In genomic region chrX:153499876-153500275, GRCh38 we compare ENCODE assay signal across 17 cellular contexts. TPM values are rescaled to one million over a fixed set of nuclear protein-coding genes. Genes with fewer than 3 reads are reported as not detected.
DNase-seq lines count a peak whose midpoint lies in the region; ATAC-seq and TF ChIP-seq lines count a peak whose summit lies in the region.
"Had no signal": no experiment of that assay in that cellular context is flagged by ENCODE, and none has a peak within 500 bp of the region (broad histone marks: within the 10 kb centered on the region; RNA-seq: fewer than 3 reads in every experiment).

No MANE protein-coding gene starts in this region.

- H3K4me3 Mint-ChIP-seq in activated T-helper 17 cell treated with anti-CD3 and anti-CD28 coated beads, Interleukin-2, amount 50 U/mL, for 72 hours = no peak overlapping the region
- H3K4me3 Mint-ChIP-seq: activated B cell treated with CpG ODN at 0.5 μM for 24 hours; CD4-positive, CD25-positive, alpha-beta regulatory T cell had no signal

- no peak for TF ChIP-seq POLR2A in heart left ventricle (IDR thresholded peaks at IDR 0.05)

- TF ChIP-seq CTCF in heart left ventricle (IDR thresholded peaks at IDR 0.05) (no peak), omental fat pad (IDR thresholded peaks at IDR 0.05) (no peak)

- H3K9me3 Mint-ChIP-seq in activated T-helper 17 cell treated with anti-CD3 and anti-CD28 coated beads, Interleukin-2, amount 50 U/mL, for 72 hours = no peaks in the 10 kb centered on the region
- H3K9me3 Mint-ChIP-seq: activated B cell treated with CpG ODN at 0.5 μM for 24 hours had no signal

- peak overlapping the region in 6 of 12 donors; percentile 24 to 42 (median 41) for H3K4me3 ChIP-seq in heart left ventricle
- H3K4me3 ChIP-seq: left lung had no signal

- no peaks in the 10 kb centered on the region for H3K9me3 ChIP-seq in heart left ventricle
- H3K9me3 ChIP-seq: left lung had no signal

- H3K4me1 ChIP-seq in heart left ventricle = peaks cover 0 to 7% (median 0%) of the 10 kb centered on the region in 12 donors
- H3K4me1 ChIP-seq: left lung had no signal

- H3K27ac Mint-ChIP-seq in activated T-helper 17 cell treated with anti-CD3 and anti-CD28 coated beads, Interleukin-2, amount 50 U/mL, for 72 hours = no peak overlapping the region
- H3K27ac Mint-ChIP-seq: activated B cell treated with CpG ODN at 0.5 μM for 24 hours; CD4-positive, CD25-positive, alpha-beta regulatory T cell had no signal

- H3K36me3 ChIP-seq in heart left ventricle = no peaks in the 10 kb centered on the region
- H3K36me3 ChIP-seq: left lung had no signal

- peak; percentile 19 to 35 (median 28) for ATAC-seq in heart left ventricle
- ATAC-seq in GM18909 (IDR thresholded peaks at IDR 0.05; ENCODE audit: poor library complexity, unreplicated experiment) = no peak
- ATAC-seq in omental fat pad (ENCODE audit: low FRiP score) = no peak
- no peak for ATAC-seq in activated T-helper 17 cell treated with anti-CD3 and anti-CD28 coated beads, Interleukin-2, amount 50 U/mL, for 72 hours (replicated peaks)
- ATAC-seq: left lung, PC-3 had no signal

- H3K4me1 Mint-ChIP-seq in activated T-helper 17 cell treated with anti-CD3 and anti-CD28 coated beads, Interleukin-2, amount 50 U/mL, for 72 hours = no peaks in the 10 kb centered on the region
- H3K4me1 Mint-ChIP-seq: activated B cell treated with CpG ODN at 0.5 μM for 24 hours had no signal

- H3K27me3 ChIP-seq in heart left ventricle = peaks cover 0 to 14% (median 0%) of the 10 kb centered on the region in 9 donors

- H3K27ac ChIP-seq in heart left ventricle = peak overlapping the region in 3 of 12 donors; percentile 15 to 24 (median 22)
- H3K27ac ChIP-seq: left lung had no signal

- H3K36me3 Mint-ChIP-seq in activated T-helper 17 cell treated with anti-CD3 and anti-CD28 coated beads, Interleukin-2, amount 50 U/mL, for 72 hours (ENCODE audit: low read depth) = no peaks in the 10 kb centered on the region
- H3K36me3 Mint-ChIP-seq: CD4-positive, CD25-positive, alpha-beta regulatory T cell had no signal

- H3K27me3 Mint-ChIP-seq in activated T-helper 17 cell treated with anti-CD3 and anti-CD28 coated beads, Interleukin-2, amount 50 U/mL, for 72 hours = peaks cover 3% of the 10 kb centered on the region
- H3K27me3 Mint-ChIP-seq: activated B cell treated with CpG ODN at 0.5 μM for 24 hours; CD4-positive, CD25-positive, alpha-beta regulatory T cell had no signal

- intact Hi-C loops in heart left ventricle (cut with DNase I) = loop anchor here in 2 of 10 donors (10.0 kb wide), 2 partner anchors 45 to 535 kb away; no protein-coding TSS in a partner anchor

- 55 to 90% (median 62%) methylated on average over 4 to 17 of the region's 17 CpGs for WGBS in heart left ventricle, 4 donors

- DNase-seq in DMS 273 treated with DMSO at 0.1 percent for 48 hours (lab: John Stamatoyannopoulos, UW) (peak; percentile 50), amygdala (lab: John Stamatoyannopoulos, UW) (peak in 50 of 56 donors; percentile 3 to 82 (median 48)), heart left ventricle (no peak), putamen (ENCODE audit: low spot score) (peak; percentile 67), omental fat pad (ENCODE audit: low spot score) (no peak)
- DNase-seq: activated B cell treated with CpG ODN at 0.5 μM for 24 hours; activated effector memory CD4-positive, alpha-beta T cell treated with Interleukin-2 at 50 U/mL for 16 hours; CD4-positive, CD25-positive, alpha-beta regulatory T cell; effector CD4-positive, alpha-beta T cell; Kasumi-1; left lung; NCI-H146; NCI-H510A; PC-3 had no signal

RNA-seq across cellular contexts. Expression of gene BGN, which starts 5.1 kb away (rescaled TPM):
- total RNA-seq in heart left ventricle = 100 to 1,000 TPM in 2 of 9 donors, 10 to 100 TPM in 7; 55.7 to 264 (median 76.9) TPM
- 10 to 100 TPM; 57.9 to 86.3 TPM for polyA plus RNA-seq in heart left ventricle
- total RNA-seq in omental fat pad = 10 to 100 TPM; 14.9 to 40.2 (median 18.6) TPM
- not detected for total RNA-seq in activated T-helper 17 cell treated with anti-CD3 and anti-CD28 coated beads, Interleukin-2, amount 50 U/mL, for 72 hours
- total RNA-seq: activated B cell treated with CpG ODN at 0.5 μM for 24 hours; CD4-positive, CD25-positive, alpha-beta regulatory T cell; PC-3 had no signal
- polyA plus RNA-seq: CD4-positive, CD25-positive, alpha-beta regulatory T cell had no signal

RNA-seq across cellular contexts. Expression of gene ATP2B3, which starts 17.6 kb away (rescaled TPM):
- total RNA-seq in heart left ventricle (under 1 TPM in 1 of 9 donors, not detected in 8; 0.12 TPM), omental fat pad (not detected)
- not detected for polyA plus RNA-seq in heart left ventricle
- not detected for total RNA-seq in activated T-helper 17 cell treated with anti-CD3 and anti-CD28 coated beads, Interleukin-2, amount 50 U/mL, for 72 hours
- total RNA-seq: activated B cell treated with CpG ODN at 0.5 μM for 24 hours; CD4-positive, CD25-positive, alpha-beta regulatory T cell; left lung; PC-3; pulmonary artery endothelial cell had no signal
- polyA plus RNA-seq: CD4-positive, CD25-positive, alpha-beta regulatory T cell had no signal

RNA-seq across cellular contexts. Expression of gene HAUS7, which starts 29.5 kb away (rescaled TPM):
- total RNA-seq in heart left ventricle = 10 to 100 TPM; 15.3 to 28.2 (median 19.5) TPM
- polyA plus RNA-seq in heart left ventricle = 10 to 100 TPM; 23.9 to 25.8 TPM
- total RNA-seq in omental fat pad = 10 to 100 TPM; 14.9 to 35.0 (median 23.9) TPM
- 10 to 100 TPM; 21.2 to 67.4 TPM for total RNA-seq in activated T-helper 17 cell treated with anti-CD3 and anti-CD28 coated beads, Interleukin-2, amount 50 U/mL, for 72 hours

RNA-seq across cellular contexts. Expression of gene TREX2, which starts 54.0 kb away (rescaled TPM):
- under 1 TPM in 6 of 9 donors, not detected in 3; 0.22 to 0.48 (median 0.29) TPM for total RNA-seq in heart left ventricle
- under 1 TPM; 0.23 to 0.32 TPM for polyA plus RNA-seq in heart left ventricle
- 1 to 10 TPM in 3 of 4 donors, under 1 TPM in 1; 0.69 to 4.2 (median 1.2) TPM for total RNA-seq in omental fat pad
- 1 to 10 TPM; 2.5 TPM for total RNA-seq in activated T-helper 17 cell treated with anti-CD3 and anti-CD28 coated beads, Interleukin-2, amount 50 U/mL, for 72 hours

Comparison
In these comparisons a context has a peak if more than half of its experiments do, and no peak if none do; other contexts are left out.
1. DNase-seq: peak in DMS 273 treated with DMSO at 0.1 percent for 48 hours (single experiment), amygdala (50 of 56) and putamen (single experiment); none in heart left ventricle (0 of 5) and omental fat pad (single experiment).
2. ATAC-seq: peak in heart left ventricle (4 of 4); none in GM18909 (single experiment), omental fat pad (single experiment) and activated T-helper 17 cell treated with anti-CD3 and anti-CD28 coated beads, Interleukin-2, amount 50 U/mL, for 72 hours (single experiment).
3. RNA of gene BGN, which starts 5.1 kb away (total RNA-seq): 55.7 to 264 TPM in heart left ventricle and 14.9 to 40.2 TPM in omental fat pad; not detected in activated T-helper 17 cell treated with anti-CD3 and anti-CD28 coated beads, Interleukin-2, amount 50 U/mL, for 72 hours; every median in the first group is over 10 times any median in the second.